In genomic region chr17:796609-797008, GRCh38 we compare ENCODE assay signal across 2 cellular contexts.
TF ChIP-seq lines count a peak whose summit lies in the region.

No MANE protein-coding gene starts in this region.

TF ChIP-seq in IMR-90, 13 proteins besides CTCF, POLR2A, EP300 and RAD21:
- TF ChIP-seq ELK1 (IDR thresholded peaks at IDR 0.05; ENCODE audit: borderline replicate concordance, low read depth, low read length) (no peak), MAZ (IDR thresholded peaks at IDR 0.05; ENCODE audit: borderline replicate concordance, low read depth, low read length) (no peak), SMC3 (IDR thresholded peaks at IDR 0.05; ENCODE audit: low read depth, low read length) (no peak), BHLHE40 (IDR thresholded peaks at IDR 0.05; ENCODE audit: low read depth, low read length) (no peak), MXI1 (IDR thresholded peaks at IDR 0.05; ENCODE audit: borderline replicate concordance, low read depth, low read length) (no peak), FOS (IDR thresholded peaks at IDR 0.05; ENCODE audit: low read depth, low read length) (no peak), MAFK (IDR thresholded peaks at IDR 0.05; ENCODE audit: low read depth, low read length) (no peak), CHD1 (IDR thresholded peaks at IDR 0.05; ENCODE audit: low read depth, low read length) (no peak), USF2 (IDR thresholded peaks at IDR 0.05; ENCODE audit: low read depth, low read length) (no peak)

TF ChIP-seq in H1, 55 proteins besides CTCF, POLR2A, EP300 and RAD21:
- no peak for TF ChIP-seq CHD1 (IDR thresholded peaks at IDR 0.05; ENCODE audit: low read depth, low read length)
- no peak for TF ChIP-seq HDAC6 (IDR thresholded peaks at IDR 0.05; ENCODE audit: low read depth, low read length)
- TF ChIP-seq TAF1 (IDR thresholded peaks at IDR 0.05; ENCODE audit: low read depth, low read length): no peak
- TF ChIP-seq ATF3 (IDR thresholded peaks at IDR 0.05; ENCODE audit: insufficient read depth, low read depth, low read length): no peak
- no peak for TF ChIP-seq SP4 (IDR thresholded peaks at IDR 0.05; ENCODE audit: low read length)
- no peak for TF ChIP-seq USF2 (IDR thresholded peaks at IDR 0.05; ENCODE audit: low read length)
- no peak for TF ChIP-seq FOSL1 (IDR thresholded peaks at IDR 0.05; ENCODE audit: insufficient read depth, low read depth, low read length)
- TF ChIP-seq CREB1 (IDR thresholded peaks at IDR 0.05): no peak
- TF ChIP-seq SAP30 (IDR thresholded peaks at IDR 0.05; ENCODE audit: insufficient read depth, insufficient replicate concordance, low read length): no peak
- TF ChIP-seq GABPA (IDR thresholded peaks at IDR 0.05; ENCODE audit: borderline replicate concordance, insufficient read depth, low read length): no peak
- TF ChIP-seq SP2 (IDR thresholded peaks at IDR 0.05; ENCODE audit: low read length): no peak
- TF ChIP-seq TCF12 (IDR thresholded peaks at IDR 0.05; ENCODE audit: low read depth, low read length): no peak
- TF ChIP-seq E2F6 (IDR thresholded peaks at IDR 0.05): no peak
- TF ChIP-seq KDM4A (IDR thresholded peaks at IDR 0.05; ENCODE audit: low read depth, low read length, severe bottlenecking): no peak
- TF ChIP-seq EGR1 (IDR thresholded peaks at IDR 0.05; ENCODE audit: borderline replicate concordance, low read depth, low read length): no peak
- TF ChIP-seq BRCA1 (IDR thresholded peaks at IDR 0.05; ENCODE audit: low read depth, low read length): no peak
